ENCODE assay signal across 8 cellular contexts in genomic region chr19:1945899-1946298, GRCh38. TPM values are rescaled to one million over a fixed set of nuclear protein-coding genes. Genes with fewer than 3 reads are reported as not detected.
DNase-seq lines count a peak whose midpoint lies in the region; ATAC-seq and TF ChIP-seq lines count a peak whose summit lies in the region.

No MANE protein-coding gene starts in this region.

- DNase-seq in NCI-H82 (lab: John Stamatoyannopoulos, UW) (peak; percentile 68), NCI-H82 treated with DMSO at 0.1 percent for 48 hours (lab: John Stamatoyannopoulos, UW; ENCODE audit: unreplicated experiment) (no peak), NCI-H69 (lab: John Stamatoyannopoulos, UW) (peak; percentile 75), mammary epithelial cell (no peak), lung (ENCODE audit: low spot score) (peak; percentile 36), cerebellar cortex (ENCODE audit: low spot score) (no peak)

- H3K27me3 ChIP-seq in mammary epithelial cell (ENCODE audit: insufficient read depth, low read length) (no peaks in the 10 kb centered on the region), lung (ENCODE audit: control insufficient read depth, insufficient read depth) (no peaks in the 10 kb centered on the region)

- H3K4me1 ChIP-seq in mammary epithelial cell (ENCODE audit: insufficient read depth, low read length): peaks cover 26% of the 10 kb centered on the region
- H3K4me1 ChIP-seq in lung (ENCODE audit: control insufficient read depth in 2 of 2, insufficient read depth in 2 of 2, low read length in 2 of 2): peaks cover 0 to 13% of the 10 kb centered on the region in 2 donors

- in situ Hi-C loops in mammary epithelial cell (cut with MboI; ENCODE audit: low sequenced_read_pairs in 2 of 2): no loop called here

- no peaks in the 10 kb centered on the region for H3K9me3 ChIP-seq in mammary epithelial cell (replicated peaks; ENCODE audit: insufficient read depth, low read length)
- no peaks in the 10 kb centered on the region for H3K9me3 ChIP-seq in lung (ENCODE audit: control insufficient read depth in 2 of 2, insufficient read depth in 1 of 2, low read length in 1 of 2)

- H4K20me1 ChIP-seq in mammary epithelial cell (ENCODE audit: insufficient read depth, low read length): peaks cover 12% of the 10 kb centered on the region

- 35% methylated on average over 18 of the region's 18 CpGs for WGBS in mammary epithelial cell (ENCODE audit: low coverage, missing lambda C conversion rate)
- WGBS in lung, 2 donors: 73 to 76% methylated on average over 18 of the region's 18 CpGs

- H3K4me2 ChIP-seq in mammary epithelial cell (ENCODE audit: insufficient read depth, low read depth, low read length): no peak overlapping the region

- H3K36me3 ChIP-seq in mammary epithelial cell (ENCODE audit: insufficient read depth, low read length) (peaks cover 3% of the 10 kb centered on the region), lung (ENCODE audit: control insufficient read depth in 2 of 2, insufficient read depth in 2 of 2, low read length in 2 of 2) (peaks cover 0 to 3% of the 10 kb centered on the region in 2 donors)

- no peak overlapping the region for H3K9ac ChIP-seq in mammary epithelial cell (ENCODE audit: insufficient read depth, low read length)

- H3K4me3 ChIP-seq in mammary epithelial cell (replicated peaks in 1 of 3; ENCODE audit: insufficient read depth in 1 of 3, low read depth in 2 of 3, low read length in 3 of 3): no peak overlapping the region
- no peak overlapping the region for H3K4me3 ChIP-seq in lung

- TF ChIP-seq CTCF in mammary epithelial cell (conservative IDR thresholded peaks at IDR 0.05 in 1 of 2, IDR thresholded peaks at IDR 0.05 in 1 of 2; ENCODE audit: extremely low read depth in 1 of 2, insufficient read depth in 1 of 2, low read depth in 1 of 2, low read length in 2 of 2): peak; percentile 69 to 76
- TF ChIP-seq CTCF in lung (IDR thresholded peaks at IDR 0.05; ENCODE audit: control extremely low read depth, extremely low read depth): peak; percentile 11

- CTCF ChIA-PET in mammary epithelial cell (lab: Charles Lee; ENCODE audit: low non-redundant PET): interaction anchor here (0.7 to 0.9 kb wide), 3 partner anchors 10 to 62 kb away, joined by 3 to 10 read pairs (median 3); no protein-coding TSS in a partner anchor

- ATAC-seq in lung (ENCODE audit: insufficient read depth, low FRiP score) (no peak), HG03175 (IDR thresholded peaks at IDR 0.05; ENCODE audit: unreplicated experiment) (no peak), HG03097 (IDR thresholded peaks at IDR 0.05; ENCODE audit: low FRiP score, unreplicated experiment) (no peak)

- H3K27ac ChIP-seq in mammary epithelial cell (ENCODE audit: insufficient read depth, low read depth, low read length) (no peak overlapping the region), lung (ENCODE audit: low read depth in 1 of 2, low read length in 1 of 2) (no peak overlapping the region)

- BruUV-seq in mammary epithelial cell (replicated peaks; lab: Mats Ljungman, UMichigan): no TSS peak

- intact Hi-C loops in mammary epithelial cell (cut with micrococcal nuclease): no loop called here

- peaks cover 95% of the 10 kb centered on the region for H3K79me2 ChIP-seq in mammary epithelial cell (ENCODE audit: insufficient read depth, low read length)

- no peak overlapping the region for H2AFZ ChIP-seq in mammary epithelial cell (ENCODE audit: low read depth, low read length)

- dilution Hi-C loops in mammary epithelial cell (cut with HindIII; ENCODE audit: low sequenced_read_pairs): no loop called here

RNA-seq across cellular contexts. Expression of gene CSNK1G2, which starts 4.9 kb away (rescaled TPM):
- total RNA-seq in mammary epithelial cell: 10 to 100 TPM; 63.5 to 70.8 TPM
- polyA plus RNA-seq in mammary epithelial cell: 57.6 TPM
- 55.0 TPM for polyA minus RNA-seq in mammary epithelial cell
- total RNA-seq in lung: 10 to 100 TPM; 50.0 to 74.4 TPM
- 10 to 100 TPM; 67.1 to 80.2 TPM for polyA plus RNA-seq in lung

RNA-seq across cellular contexts. Expression of gene ADAT3, which starts 40.7 kb away (rescaled TPM):
- 1 to 10 TPM; 3.5 to 7.3 TPM for total RNA-seq in mammary epithelial cell
- polyA plus RNA-seq in mammary epithelial cell: 1.7 TPM
- not detected for polyA minus RNA-seq in mammary epithelial cell
- total RNA-seq in lung: 10 to 100 TPM in 1 of 2 donors, 1 to 10 TPM in 1; 4.0 to 11.9 TPM
- polyA plus RNA-seq in lung: 1 to 10 TPM; 6.4 to 7.2 TPM

RNA-seq across cellular contexts. Expression of gene SCAMP4, which starts 40.7 kb away (rescaled TPM):
- 10 to 100 TPM; 70.2 to 76.5 TPM for total RNA-seq in mammary epithelial cell
- polyA plus RNA-seq in mammary epithelial cell: 31.7 TPM
- 38.7 TPM for polyA minus RNA-seq in mammary epithelial cell
- total RNA-seq in lung: 10 to 100 TPM; 63.4 to 86.6 TPM
- 10 to 100 TPM; 45.7 to 49.1 TPM for polyA plus RNA-seq in lung

Comparison
In these comparisons a context has a peak if more than half of its experiments do, and no peak if none do; other contexts are left out.
1. DNase-seq: peak in NCI-H82 (single experiment), NCI-H69 (single experiment) and lung (single experiment); none in NCI-H82 treated with DMSO at 0.1 percent for 48 hours (single experiment), mammary epithelial cell (single experiment) and cerebellar cortex (single experiment).